In genomic region chr13:95559100-95559499, GRCh38 we compare ENCODE assay signal across 24 cellular contexts. TPM values are rescaled to one million over a fixed set of nuclear protein-coding genes. Genes with fewer than 3 reads are reported as not detected.
"Had no signal": no experiment of that assay in that cellular context is flagged by ENCODE, and none has a peak within 500 bp of the region (broad histone marks: within the 10 kb centered on the region; RNA-seq: fewer than 3 reads in every experiment).

No MANE protein-coding gene starts in this region.

- FAIRE-seq: endometrium, keratinocyte had no signal

- H3K4me3 ChIP-seq: cardiac muscle cell, sigmoid colon, smooth muscle cell, stomach, suprapubic skin, tibial nerve had no signal

- H3K4me1 ChIP-seq: foreskin keratinocyte, parathyroid adenoma, sigmoid colon, stomach, suprapubic skin, tibial nerve had no signal

- H3K36me3 ChIP-seq: cardiac muscle cell, sigmoid colon, stomach, suprapubic skin, tibial nerve had no signal

- DNase-seq: activated CD4-positive, alpha-beta memory T cell treated with anti-CD3 and anti-CD28 coated beads, Interleukin-2, amount 10 ng/mL, durations not matched to agents 7 days and 5 days; activated CD4-positive, alpha-beta T cell treated with anti-CD3 and anti-CD28 coated beads, Interleukin-2, amount 10 ng/mL, durations not matched to agents 24 days and 14 days; activated effector memory CD4-positive, alpha-beta T cell treated with Interleukin-2 at 50 U/mL for 16 hours; activated naive CD4-positive, alpha-beta T cell treated with anti-CD3 and anti-CD28 coated beads for 36 hours; activated naive CD8-positive, alpha-beta T cell treated with anti-CD3 and anti-CD28 coated beads, Interleukin-2, amount 10 ng/mL, durations not matched to agents 7 days and 5 days; activated T-cell treated with anti-CD3 and anti-CD28 coated beads, Interleukin-2, amount 50 U/mL, for 72 hours; amniotic stem cell; foreskin keratinocyte; left colon; nephron progenitor cell; sigmoid colon; stimulated activated CD4-positive, alpha-beta T cell treated with anti-CD3 and anti-CD28 coated beads, Interleukin-15, amount 100 ng/mL, for 24 hours; stomach; T1000 had no signal

- H3K27ac ChIP-seq: cardiac muscle cell, foreskin keratinocyte, parathyroid adenoma, sigmoid colon, stomach, suprapubic skin, tibial nerve had no signal

- H3K4me2 ChIP-seq: smooth muscle cell had no signal

- H3K9ac ChIP-seq: parathyroid adenoma had no signal

- ATAC-seq: activated T-cell treated with anti-CD3 and anti-CD28 coated beads, Interleukin-2, amount 50 U/mL, for 72 hours; foreskin keratinocyte; left colon; stimulated activated memory B cell treated with anti-CD40 and anti-IgM and Interleukin-4, amounts not matched to agents 10 μg/mL and 1 μg/mL and 100 μg/mL, for 72 hours had no signal

- H3K9me3 ChIP-seq: sigmoid colon, stomach, suprapubic skin, tibial nerve had no signal

- H2AFZ ChIP-seq: parathyroid adenoma had no signal

- H3K79me2 ChIP-seq: parathyroid adenoma had no signal

RNA-seq across cellular contexts. Expression of gene CLDN10, which starts 6.6 kb away (rescaled TPM):
- total RNA-seq: activated CD4-positive, alpha-beta memory T cell treated with anti-CD3 and anti-CD28 coated beads, Interleukin-2, amount 10 ng/mL, durations not matched to agents 7 days and 5 days; activated CD4-positive, alpha-beta T cell treated with anti-CD3 and anti-CD28 coated beads, Interleukin-2, amount 10 ng/mL, durations not matched to agents 24 days and 14 days; activated naive CD4-positive, alpha-beta T cell treated with anti-CD3 and anti-CD28 coated beads for 36 hours; activated naive CD8-positive, alpha-beta T cell treated with anti-CD3 and anti-CD28 coated beads, Interleukin-2, amount 10 ng/mL, durations not matched to agents 7 days and 5 days; activated T-cell treated with anti-CD3 and anti-CD28 coated beads, Interleukin-2, amount 50 U/mL, for 72 hours; chondrocyte; foreskin keratinocyte; glomerular endothelial cell had no signal
- polyA plus RNA-seq: foreskin keratinocyte, keratinocyte, smooth muscle cell had no signal
